ENCODE assay signal across 1 cellular context in the genomic region with DNA sequence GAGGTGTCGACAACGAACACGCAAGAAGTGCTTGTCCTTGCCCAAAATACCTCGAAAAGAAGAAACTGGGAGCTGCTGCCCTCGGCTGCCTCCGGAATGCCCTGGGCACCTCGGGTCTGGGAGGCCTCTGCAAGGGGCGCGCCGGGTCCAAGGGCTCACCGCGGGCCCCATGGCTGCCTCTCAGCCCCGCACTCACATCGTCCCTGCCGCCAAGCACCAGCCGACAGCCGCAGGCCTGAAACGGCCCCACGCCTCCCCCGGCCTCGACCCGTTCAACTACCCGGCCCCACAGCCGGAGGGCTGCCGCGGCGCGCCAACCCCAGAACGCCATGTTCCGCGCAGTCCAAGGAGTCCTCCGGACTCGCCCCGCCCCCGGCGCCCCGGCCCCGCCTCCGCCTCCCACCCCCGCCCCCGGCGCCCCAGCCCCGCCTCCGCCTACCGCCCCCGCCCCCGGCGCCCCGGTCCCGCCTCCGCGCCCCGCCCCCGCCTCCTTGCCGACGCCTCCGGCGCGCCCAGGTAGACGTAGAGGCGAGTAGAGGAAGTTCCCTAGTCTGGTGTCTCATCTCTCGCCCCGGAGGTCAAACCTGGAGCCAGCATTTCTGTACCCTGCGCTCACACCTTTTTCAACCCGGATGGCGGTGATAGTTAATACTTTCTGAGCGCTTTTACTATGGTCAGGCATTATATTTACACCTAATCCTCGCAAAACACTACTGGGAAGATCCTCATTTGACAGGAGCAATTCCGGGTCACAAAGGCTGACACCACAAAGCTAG.
TF ChIP-seq lines count a peak whose summit lies in the region.

TSS of gene SIRT3 (minus strand) at position 345 of the 776 bp plus-strand sequence. CDS start at position 331, 14 bp downstream.

TF ChIP-seq in HepG2, 621 proteins besides CTCF, POLR2A, EP300 and RAD21 (continued from another document and continues in another):
- TF ChIP-seq REST (IDR thresholded peaks at IDR 0.05; ENCODE audit: borderline replicate concordance in 1 of 2, low read depth in 1 of 2, low read length in 2 of 2) (no peak), NFKBIZ (CRISPR knock-in tag; IDR thresholded peaks at IDR 0.05) (0 out of 2 replicates have a peak, but pooled peaks have one; percentile 34), NR0B2 (CRISPR knock-in tag; IDR thresholded peaks at IDR 0.05) (no peak), ZNF589 (CRISPR knock-in tag; conservative IDR thresholded peaks at IDR 0.05) (no peak; the same call in 1 of the 2 replicates), ZSCAN22 (CRISPR knock-in tag; IDR thresholded peaks at IDR 0.05) (no peak), ZNF580 (CRISPR knock-in tag; IDR thresholded peaks at IDR 0.05; ENCODE audit: borderline replicate concordance, low read depth) (0 out of 2 replicates have a peak, but pooled peaks have one; percentile 41), ZNF230 (CRISPR knock-in tag; IDR thresholded peaks at IDR 0.05) (peak; percentile 77), KLF15 (CRISPR knock-in tag; IDR thresholded peaks at IDR 0.05; ENCODE audit: borderline replicate concordance) (no peak), CHD2 (IDR thresholded peaks at IDR 0.05; ENCODE audit: low read depth, low read length) (no peak), NBN (conservative IDR thresholded peaks at IDR 0.05) (no peak), ZNF619 (CRISPR knock-in tag; IDR thresholded peaks at IDR 0.05) (no peak), KMT2B (CRISPR knock-in tag; IDR thresholded peaks at IDR 0.05) (no peak), ARNT (IDR thresholded peaks at IDR 0.05) (no peak), HOXD1 (CRISPR knock-in tag; IDR thresholded peaks at IDR 0.05) (0 out of 2 replicates have a peak, but pooled peaks have one; percentile 49), HDAC6 (IDR thresholded peaks at IDR 0.05; ENCODE audit: low read depth, low read length) (no peak), FOSL1 (CRISPR knock-in tag; IDR thresholded peaks at IDR 0.05; ENCODE audit: borderline replicate concordance) (no peak), YY1 (IDR thresholded peaks at IDR 0.05; ENCODE audit: insufficient read depth, insufficient replicate concordance, low read depth, low read length) (peak; percentile 88), CC2D1A (CRISPR knock-in tag; IDR thresholded peaks at IDR 0.05) (no peak), ZKSCAN5 (CRISPR knock-in tag; IDR thresholded peaks at IDR 0.05) (no peak), TP53 (CRISPR knock-in tag; conservative IDR thresholded peaks at IDR 0.05) (no peak), REL (CRISPR knock-in tag; conservative IDR thresholded peaks at IDR 0.05) (no peak), ZNF678 (CRISPR knock-in tag; IDR thresholded peaks at IDR 0.05) (no peak), CBFB (CRISPR knock-in tag; IDR thresholded peaks at IDR 0.05) (0 out of 2 replicates have a peak, but pooled peaks have one; percentile 33), ZNF253 (CRISPR knock-in tag; IDR thresholded peaks at IDR 0.05; ENCODE audit: borderline replicate concordance) (no peak), CREM (IDR thresholded peaks at IDR 0.05) (0 out of 2 replicates have a peak, but pooled peaks have one; percentile 33), CREM (CRISPR knock-in tag; IDR thresholded peaks at IDR 0.05) (no peak), ZFP91 (CRISPR knock-in tag; IDR thresholded peaks at IDR 0.05; ENCODE audit: borderline replicate concordance) (peak; percentile 4; the same call in 1 of the 2 replicates), SAP130 (CRISPR knock-in tag; IDR thresholded peaks at IDR 0.05; ENCODE audit: low read depth) (peak; percentile 21; the same call in 1 of the 2 replicates), MATR3 (CRISPR knock-in tag; IDR thresholded peaks at IDR 0.05) (no peak), ZNF547 (CRISPR knock-in tag; IDR thresholded peaks at IDR 0.05) (no peak; the same call in 1 of the 2 replicates), ZNF607 (CRISPR knock-in tag; IDR thresholded peaks at IDR 0.05; ENCODE audit: borderline replicate concordance) (no peak; the same call in 1 of the 2 replicates), CHCHD3 (CRISPR knock-in tag; IDR thresholded peaks at IDR 0.05) (0 out of 2 replicates have a peak, but pooled peaks have one; percentile 61), GATAD2A (CRISPR knock-in tag; IDR thresholded peaks at IDR 0.05) (no peak), ZNF782 (CRISPR knock-in tag; IDR thresholded peaks at IDR 0.05; ENCODE audit: borderline replicate concordance) (0 out of 2 replicates have a peak, but pooled peaks have one; percentile 42), NR1H2 (CRISPR knock-in tag; IDR thresholded peaks at IDR 0.05; ENCODE audit: borderline replicate concordance, low read depth) (no peak), ZFP90 (CRISPR knock-in tag; IDR thresholded peaks at IDR 0.05; ENCODE audit: borderline replicate concordance) (no peak), PBX2 (CRISPR knock-in tag; IDR thresholded peaks at IDR 0.05) (no peak), KLF13 (CRISPR knock-in tag; IDR thresholded peaks at IDR 0.05) (no peak), ZNF256 (CRISPR knock-in tag; conservative IDR thresholded peaks at IDR 0.05) (no peak), ZNF3 (CRISPR knock-in tag; IDR thresholded peaks at IDR 0.05) (no peak), FOXO1 (CRISPR knock-in tag; IDR thresholded peaks at IDR 0.05) (0 out of 2 replicates have a peak, but pooled peaks have one; percentile 15), YEATS4 (CRISPR knock-in tag; IDR thresholded peaks at IDR 0.05; ENCODE audit: borderline replicate concordance) (peak; percentile 53), TBX2 (CRISPR knock-in tag; IDR thresholded peaks at IDR 0.05; ENCODE audit: borderline replicate concordance) (peak; percentile 14; the same call in 1 of the 2 replicates), MXI1 (IDR thresholded peaks at IDR 0.05; ENCODE audit: borderline replicate concordance, low read depth, low read length) (peak; percentile 68; the same call in 1 of the 3 replicates), ISL2 (CRISPR knock-in tag; IDR thresholded peaks at IDR 0.05) (0 out of 2 replicates have a peak, but pooled peaks have one; percentile 30), MAF1 (CRISPR knock-in tag; IDR thresholded peaks at IDR 0.05; ENCODE audit: borderline replicate concordance) (no peak)
- TF ChIP-seq, protein P1, sequence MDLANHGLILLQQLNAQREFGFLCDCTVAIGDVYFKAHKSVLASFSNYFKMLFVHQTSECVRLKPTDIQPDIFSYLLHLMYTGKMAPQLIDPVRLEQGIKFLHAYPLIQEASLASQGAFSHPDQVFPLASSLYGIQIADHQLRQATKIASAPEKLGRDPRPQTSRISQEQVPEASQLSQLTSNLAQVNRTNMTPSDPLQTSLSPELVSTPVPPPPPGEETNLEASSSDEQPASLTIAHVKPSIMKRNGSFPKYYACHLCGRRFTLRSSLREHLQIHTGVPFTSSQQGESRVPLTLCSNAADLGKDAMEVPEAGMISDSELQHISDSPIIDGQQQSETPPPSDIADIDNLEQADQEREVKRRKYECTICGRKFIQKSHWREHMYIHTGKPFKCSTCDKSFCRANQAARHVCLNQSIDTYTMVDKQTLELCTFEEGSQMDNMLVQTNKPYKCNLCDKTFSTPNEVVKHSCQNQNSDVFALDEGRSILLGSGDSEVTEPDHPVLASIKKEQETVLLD (CRISPR knock-in tag; IDR thresholded peaks at IDR 0.05; ENCODE audit: low read depth), result no peak; the same call in 1 of the 2 replicates
- TF ChIP-seq, protein P2, sequence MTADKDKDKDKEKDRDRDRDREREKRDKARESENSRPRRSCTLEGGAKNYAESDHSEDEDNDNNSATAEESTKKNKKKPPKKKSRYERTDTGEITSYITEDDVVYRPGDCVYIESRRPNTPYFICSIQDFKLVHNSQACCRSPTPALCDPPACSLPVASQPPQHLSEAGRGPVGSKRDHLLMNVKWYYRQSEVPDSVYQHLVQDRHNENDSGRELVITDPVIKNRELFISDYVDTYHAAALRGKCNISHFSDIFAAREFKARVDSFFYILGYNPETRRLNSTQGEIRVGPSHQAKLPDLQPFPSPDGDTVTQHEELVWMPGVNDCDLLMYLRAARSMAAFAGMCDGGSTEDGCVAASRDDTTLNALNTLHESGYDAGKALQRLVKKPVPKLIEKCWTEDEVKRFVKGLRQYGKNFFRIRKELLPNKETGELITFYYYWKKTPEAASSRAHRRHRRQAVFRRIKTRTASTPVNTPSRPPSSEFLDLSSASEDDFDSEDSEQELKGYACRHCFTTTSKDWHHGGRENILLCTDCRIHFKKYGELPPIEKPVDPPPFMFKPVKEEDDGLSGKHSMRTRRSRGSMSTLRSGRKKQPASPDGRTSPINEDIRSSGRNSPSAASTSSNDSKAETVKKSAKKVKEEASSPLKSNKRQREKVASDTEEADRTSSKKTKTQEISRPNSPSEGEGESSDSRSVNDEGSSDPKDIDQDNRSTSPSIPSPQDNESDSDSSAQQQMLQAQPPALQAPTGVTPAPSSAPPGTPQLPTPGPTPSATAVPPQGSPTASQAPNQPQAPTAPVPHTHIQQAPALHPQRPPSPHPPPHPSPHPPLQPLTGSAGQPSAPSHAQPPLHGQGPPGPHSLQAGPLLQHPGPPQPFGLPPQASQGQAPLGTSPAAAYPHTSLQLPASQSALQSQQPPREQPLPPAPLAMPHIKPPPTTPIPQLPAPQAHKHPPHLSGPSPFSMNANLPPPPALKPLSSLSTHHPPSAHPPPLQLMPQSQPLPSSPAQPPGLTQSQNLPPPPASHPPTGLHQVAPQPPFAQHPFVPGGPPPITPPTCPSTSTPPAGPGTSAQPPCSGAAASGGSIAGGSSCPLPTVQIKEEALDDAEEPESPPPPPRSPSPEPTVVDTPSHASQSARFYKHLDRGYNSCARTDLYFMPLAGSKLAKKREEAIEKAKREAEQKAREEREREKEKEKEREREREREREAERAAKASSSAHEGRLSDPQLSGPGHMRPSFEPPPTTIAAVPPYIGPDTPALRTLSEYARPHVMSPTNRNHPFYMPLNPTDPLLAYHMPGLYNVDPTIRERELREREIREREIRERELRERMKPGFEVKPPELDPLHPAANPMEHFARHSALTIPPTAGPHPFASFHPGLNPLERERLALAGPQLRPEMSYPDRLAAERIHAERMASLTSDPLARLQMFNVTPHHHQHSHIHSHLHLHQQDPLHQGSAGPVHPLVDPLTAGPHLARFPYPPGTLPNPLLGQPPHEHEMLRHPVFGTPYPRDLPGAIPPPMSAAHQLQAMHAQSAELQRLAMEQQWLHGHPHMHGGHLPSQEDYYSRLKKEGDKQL (CRISPR knock-in tag; IDR thresholded peaks at IDR 0.05; ENCODE audit: low read depth), result no peak
- TF ChIP-seq, protein P3, sequence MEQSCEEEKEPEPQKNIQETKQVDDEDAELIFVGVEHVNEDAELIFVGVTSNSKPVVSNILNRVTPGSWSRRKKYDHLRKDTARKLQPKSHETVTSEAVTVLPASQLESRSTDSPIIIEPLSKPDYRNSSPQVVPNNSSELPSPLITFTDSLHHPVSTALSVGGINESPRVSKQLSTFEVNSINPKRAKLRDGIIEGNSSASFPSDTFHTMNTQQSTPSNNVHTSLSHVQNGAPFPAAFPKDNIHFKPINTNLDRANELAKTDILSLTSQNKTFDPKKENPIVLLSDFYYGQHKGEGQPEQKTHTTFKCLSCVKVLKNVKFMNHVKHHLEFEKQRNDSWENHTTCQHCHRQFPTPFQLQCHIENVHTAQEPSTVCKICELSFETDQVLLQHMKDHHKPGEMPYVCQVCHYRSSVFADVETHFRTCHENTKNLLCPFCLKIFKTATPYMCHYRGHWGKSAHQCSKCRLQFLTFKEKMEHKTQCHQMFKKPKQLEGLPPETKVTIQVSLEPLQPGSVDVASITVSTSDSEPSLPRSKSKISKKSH (CRISPR knock-in tag; IDR thresholded peaks at IDR 0.05; ENCODE audit: borderline replicate concordance), result 0 out of 2 replicates have a peak, but pooled peaks have one; percentile 51
